ENCODE assay signal across 33 cellular contexts in genomic region chr19:34208485-34208884, GRCh38.
"Had no signal": no experiment of that assay in that cellular context is flagged by ENCODE, and none has a peak within 500 bp of the region (broad histone marks: within the 10 kb centered on the region; RNA-seq: fewer than 3 reads in every experiment).

No MANE protein-coding gene starts in this region.

- DNase-seq: activated CD4-positive, alpha-beta memory T cell treated with anti-CD3 and anti-CD28 coated beads for 36 hours; activated CD4-positive, alpha-beta T cell treated with anti-CD3 and anti-CD28 coated beads for 36 hours; activated CD4-positive, alpha-beta T cell treated with anti-CD3 and anti-CD28 coated beads, Interleukin-2, amount 10 ng/mL, durations not matched to agents 24 days and 14 days; activated CD4-positive, CD25-positive, alpha-beta regulatory T cell; activated CD4-positive, CD25-positive, alpha-beta regulatory T cell treated with anti-CD3 and anti-CD28 coated beads, Interleukin-2, amount 50 U/mL, for 72 hours; activated CD8-positive, alpha-beta memory T cell treated with anti-CD3 and anti-CD28 coated beads, Interleukin-2, amount 50 U/mL, for 48 hours; activated CD8-positive, alpha-beta T cell treated with anti-CD3 and anti-CD28 coated beads, Interleukin-2, amount 10 ng/mL, durations not matched to agents 7 days and 5 days; activated gamma-delta T cell; activated naive CD4-positive, alpha-beta T cell; activated naive CD4-positive, alpha-beta T cell treated with anti-CD3 and anti-CD28 coated beads, Interleukin-2, amount 10 ng/mL, durations not matched to agents 7 days and 5 days; activated naive CD8-positive, alpha-beta T cell treated with anti-CD3 and anti-CD28 coated beads, Interleukin-2, amount 10 ng/mL, durations not matched to agents 7 days and 5 days; activated T-cell treated with anti-CD3 and anti-CD28 coated beads for 4 hours; activated T-cell treated with anti-CD3 and anti-CD28 coated beads, Interleukin-2, amount 50 U/mL, for 24 hours; activated T-cell treated with anti-CD3 and anti-CD28 coated beads, Interleukin-2, amount 50 U/mL, for 72 hours; dorsolateral prefrontal cortex; effector memory CD4-positive, alpha-beta T cell; endodermal cell; foreskin fibroblast; heart left ventricle; T-helper 1 cell; T-helper 17 cell; T1000; WERI-Rb-1 had no signal

- H3K27me3 ChIP-seq: ascending aorta, breast epithelium, dorsolateral prefrontal cortex, heart left ventricle had no signal

- FAIRE-seq: frontal cortex had no signal

- H3K27ac Mint-ChIP-seq: activated CD4-positive, alpha-beta memory T cell treated with anti-CD3 and anti-CD28 coated beads for 36 hours; activated CD4-positive, alpha-beta T cell treated with anti-CD3 and anti-CD28 coated beads for 36 hours; activated CD4-positive, alpha-beta T cell treated with anti-CD3 and anti-CD28 coated beads, Interleukin-2, amount 10 ng/mL, durations not matched to agents 24 days and 14 days; activated CD8-positive, alpha-beta T cell treated with anti-CD3 and anti-CD28 coated beads, Interleukin-2, amount 10 ng/mL, durations not matched to agents 7 days and 5 days; activated naive CD4-positive, alpha-beta T cell treated with anti-CD3 and anti-CD28 coated beads, Interleukin-2, amount 10 ng/mL, durations not matched to agents 7 days and 5 days; activated naive CD4-positive, alpha-beta T cell treated with anti-CD3 and anti-CD28 coated beads, Interleukin-2, amount 50 U/mL, for 72 hours; activated naive CD8-positive, alpha-beta T cell treated with anti-CD3 and anti-CD28 coated beads, Interleukin-2, amount 10 ng/mL, durations not matched to agents 7 days and 5 days; dendritic cell treated with granulocyte-macrophage colony-stimulating factor and Interleukin-4, amounts not matched to agents 40 ng/mL and 50 ng/mL, for 4 days; endodermal cell; T-helper 17 cell; T-helper 2 cell treated with Interferon-gamma antibody and Interleukin-4, amounts not matched to agents 5 μg/mL and 100 μg/mL, for 36 hours had no signal

- H3K4me1 Mint-ChIP-seq: activated CD4-positive, alpha-beta T cell treated with anti-CD3 and anti-CD28 coated beads for 36 hours; activated CD4-positive, alpha-beta T cell treated with anti-CD3 and anti-CD28 coated beads, Interleukin-2, amount 10 ng/mL, durations not matched to agents 24 days and 14 days; activated naive CD8-positive, alpha-beta T cell treated with anti-CD3 and anti-CD28 coated beads, Interleukin-2, amount 10 ng/mL, durations not matched to agents 7 days and 5 days; brain; endodermal cell had no signal

- H3K4me3 Mint-ChIP-seq: activated CD4-positive, alpha-beta memory T cell treated with anti-CD3 and anti-CD28 coated beads for 36 hours; activated CD4-positive, alpha-beta T cell treated with anti-CD3 and anti-CD28 coated beads for 36 hours; activated CD4-positive, alpha-beta T cell treated with anti-CD3 and anti-CD28 coated beads, Interleukin-2, amount 10 ng/mL, durations not matched to agents 24 days and 14 days; activated CD8-positive, alpha-beta T cell treated with anti-CD3 and anti-CD28 coated beads, Interleukin-2, amount 10 ng/mL, durations not matched to agents 7 days and 5 days; activated naive CD4-positive, alpha-beta T cell treated with anti-CD3 and anti-CD28 coated beads, Interleukin-2, amount 10 ng/mL, durations not matched to agents 7 days and 5 days; activated naive CD8-positive, alpha-beta T cell treated with anti-CD3 and anti-CD28 coated beads, Interleukin-2, amount 10 ng/mL, durations not matched to agents 7 days and 5 days; activated T-cell treated with anti-CD3 and anti-CD28 coated beads, Interleukin-2, amount 50 U/mL, for 24 hours; activated T-cell treated with anti-CD3 and anti-CD28 coated beads, Interleukin-2, amount 50 U/mL, for 72 hours; brain; central memory CD8-positive, alpha-beta T cell; dendritic cell treated with granulocyte-macrophage colony-stimulating factor and Interleukin-4, amounts not matched to agents 40 ng/mL and 50 ng/mL, for 4 days; endodermal cell; T-helper 17 cell; T-helper 2 cell treated with Interferon-gamma antibody and Interleukin-4, amounts not matched to agents 5 μg/mL and 100 μg/mL, for 36 hours had no signal

- H3K9me3 Mint-ChIP-seq: activated CD4-positive, alpha-beta memory T cell treated with anti-CD3 and anti-CD28 coated beads for 36 hours; activated CD4-positive, alpha-beta T cell treated with anti-CD3 and anti-CD28 coated beads, Interleukin-2, amount 10 ng/mL, durations not matched to agents 24 days and 14 days; activated naive CD4-positive, alpha-beta T cell treated with anti-CD3 and anti-CD28 coated beads, Interleukin-2, amount 10 ng/mL, durations not matched to agents 7 days and 5 days; activated naive CD4-positive, alpha-beta T cell treated with anti-CD3 and anti-CD28 coated beads, Interleukin-2, amount 50 U/mL, for 72 hours; activated naive CD8-positive, alpha-beta T cell treated with anti-CD3 and anti-CD28 coated beads, Interleukin-2, amount 10 ng/mL, durations not matched to agents 7 days and 5 days; activated T-cell treated with anti-CD3 and anti-CD28 coated beads, Interleukin-2, amount 50 U/mL, for 24 hours; activated T-cell treated with anti-CD3 and anti-CD28 coated beads, Interleukin-2, amount 50 U/mL, for 72 hours; brain; central memory CD8-positive, alpha-beta T cell; dendritic cell treated with granulocyte-macrophage colony-stimulating factor and Interleukin-4, amounts not matched to agents 40 ng/mL and 50 ng/mL, for 4 days; endodermal cell; T-helper 2 cell treated with Interferon-gamma antibody and Interleukin-4, amounts not matched to agents 5 μg/mL and 100 μg/mL, for 36 hours had no signal

- H3K4me1 ChIP-seq: ascending aorta, breast epithelium, heart left ventricle had no signal

- H3K27me3 Mint-ChIP-seq: activated CD4-positive, alpha-beta memory T cell treated with anti-CD3 and anti-CD28 coated beads for 36 hours; activated CD4-positive, alpha-beta T cell treated with anti-CD3 and anti-CD28 coated beads for 36 hours; activated CD4-positive, alpha-beta T cell treated with anti-CD3 and anti-CD28 coated beads, Interleukin-2, amount 10 ng/mL, durations not matched to agents 24 days and 14 days; activated naive CD4-positive, alpha-beta T cell treated with anti-CD3 and anti-CD28 coated beads, Interleukin-2, amount 10 ng/mL, durations not matched to agents 7 days and 5 days; activated naive CD8-positive, alpha-beta T cell treated with anti-CD3 and anti-CD28 coated beads, Interleukin-2, amount 10 ng/mL, durations not matched to agents 7 days and 5 days; activated T-cell treated with anti-CD3 and anti-CD28 coated beads, Interleukin-2, amount 50 U/mL, for 24 hours; brain; central memory CD8-positive, alpha-beta T cell; dendritic cell treated with granulocyte-macrophage colony-stimulating factor and Interleukin-4, amounts not matched to agents 40 ng/mL and 50 ng/mL, for 4 days; T-helper 17 cell had no signal

- H3K36me3 ChIP-seq: breast epithelium had no signal

- ATAC-seq: activated CD4-positive, alpha-beta T cell treated with anti-CD3 and anti-CD28 coated beads for 36 hours; activated CD8-positive, alpha-beta T cell treated with anti-CD3 and anti-CD28 coated beads, Interleukin-2, amount 10 ng/mL, durations not matched to agents 7 days and 5 days; activated naive CD4-positive, alpha-beta T cell treated with anti-CD3 and anti-CD28 coated beads, Interleukin-2, amount 50 U/mL, for 72 hours; activated T-cell treated with anti-CD3 and anti-CD28 coated beads, Interleukin-2, amount 50 U/mL, for 72 hours; esophagus mucosa; heart left ventricle; T-helper 17 cell had no signal

- H3K4me3 ChIP-seq: ascending aorta, breast epithelium, coronary artery, dorsolateral prefrontal cortex, heart left ventricle had no signal

- H3K9me3 ChIP-seq: ascending aorta, breast epithelium, heart left ventricle had no signal

- H3K27ac ChIP-seq: ascending aorta, breast epithelium, coronary artery, dorsolateral prefrontal cortex, heart left ventricle, WERI-Rb-1 had no signal
